Comparison of ENCODE assay signal across 15 cellular contexts in the genomic region with DNA sequence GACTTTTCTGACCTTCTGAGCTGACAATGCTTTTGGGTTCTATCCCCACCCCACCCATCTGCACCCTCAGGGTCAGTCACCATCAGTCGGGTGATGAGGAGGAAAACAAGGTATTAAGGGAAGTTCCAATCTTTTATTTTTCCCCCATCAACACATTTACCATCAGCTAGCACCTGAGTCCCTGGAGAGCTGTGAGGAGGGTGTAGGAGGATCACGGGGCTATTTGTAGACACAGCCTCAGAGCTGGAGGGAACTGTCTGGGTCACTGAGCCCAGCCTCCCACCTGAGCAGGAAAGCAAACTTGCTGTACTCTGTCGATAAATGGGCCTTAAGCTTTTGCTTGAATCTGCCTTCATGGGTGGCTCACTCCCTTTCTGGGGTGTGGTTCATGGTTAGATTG.
"Had no signal": no experiment of that assay in that cellular context is flagged by ENCODE, and none has a peak within 500 bp of the region (broad histone marks: within the 10 kb centered on the region; RNA-seq: fewer than 3 reads in every experiment).

No MANE protein-coding gene starts in this region.

- H3K36me3 Mint-ChIP-seq: WTC11 had no signal

- H3K9me3 ChIP-seq: body of pancreas, transverse colon had no signal

- H3K4me3 ChIP-seq: body of pancreas, hepatocyte, transverse colon had no signal

- H3K36me3 ChIP-seq: transverse colon had no signal

- H3K4me3 Mint-ChIP-seq: activated naive CD4-positive, alpha-beta T cell treated with anti-CD3 and anti-CD28 coated beads, Interleukin-2, amount 50 U/mL, for 24 hours; central memory CD8-positive, alpha-beta T cell; WTC11 had no signal

- H3K9me3 Mint-ChIP-seq: activated naive CD4-positive, alpha-beta T cell treated with anti-CD3 and anti-CD28 coated beads, Interleukin-2, amount 50 U/mL, for 24 hours; central memory CD8-positive, alpha-beta T cell had no signal

- H3K4me1 ChIP-seq: parathyroid adenoma had no signal

- H3K27ac Mint-ChIP-seq: activated naive CD4-positive, alpha-beta T cell treated with anti-CD3 and anti-CD28 coated beads, Interleukin-2, amount 50 U/mL, for 24 hours; WTC11 had no signal

- FAIRE-seq: small intestine had no signal

- H3K27me3 Mint-ChIP-seq: activated naive CD4-positive, alpha-beta T cell treated with anti-CD3 and anti-CD28 coated beads, Interleukin-2, amount 50 U/mL, for 24 hours; central memory CD8-positive, alpha-beta T cell had no signal

- ATAC-seq: body of pancreas, WTC11 had no signal

- H3K27ac ChIP-seq: body of pancreas, hepatocyte, parathyroid adenoma, transverse colon had no signal

- DNase-seq: activated CD4-positive, alpha-beta T cell treated with anti-CD3 and anti-CD28 coated beads, Interleukin-2, amount 50 U/mL, for 1 hour; activated effector memory CD4-positive, alpha-beta T cell treated with Interleukin-2 at 50 U/mL for 16 hours; activated T-cell treated with anti-CD3 and anti-CD28 coated beads, Interleukin-2, amount 50 U/mL, for 1 hour; amniotic stem cell; body of pancreas; effector memory CD4-positive, alpha-beta T cell; retina; small intestine; substantia nigra; transverse colon had no signal
